In genomic region chr12:104455594-104456416, GRCh38 we compare ENCODE assay signal across 8 cellular contexts. TPM values are rescaled to one million over a fixed set of nuclear protein-coding genes. Genes with fewer than 3 reads are reported as not detected.
DNase-seq lines count a peak whose midpoint lies in the region; ATAC-seq and TF ChIP-seq lines count a peak whose summit lies in the region.

No MANE protein-coding gene starts in this region.

- peak overlapping the region; percentile 89 for H3K27ac Mint-ChIP-seq in activated CD4-positive, alpha-beta T cell treated with anti-CD3 and anti-CD28 coated beads for 36 hours

- peaks cover 28% of the 10 kb centered on the region for H3K4me1 Mint-ChIP-seq in activated CD4-positive, alpha-beta T cell treated with anti-CD3 and anti-CD28 coated beads for 36 hours

- no peak for TF ChIP-seq EP300 in suprapubic skin (IDR thresholded peaks at IDR 0.05)

- H3K4me1 ChIP-seq in adipocyte (ENCODE audit: control insufficient read depth, insufficient read depth, low read length) (peaks cover 32% of the 10 kb centered on the region), suprapubic skin (peaks cover 35% of the 10 kb centered on the region)

- H3K27me3 Mint-ChIP-seq in activated CD4-positive, alpha-beta T cell treated with anti-CD3 and anti-CD28 coated beads for 36 hours, result no peaks in the 10 kb centered on the region

- TF ChIP-seq CTCF in suprapubic skin (IDR thresholded peaks at IDR 0.05), result no peak

- POLR2A ChIA-PET in activated CD4-positive, alpha-beta T cell treated with anti-CD3 and anti-CD28 coated beads for 36 hours (lab: Charles Lee), result no interaction called here

- TF ChIP-seq POLR2A in suprapubic skin (IDR thresholded peaks at IDR 0.05), result no peak

- no peaks in the 10 kb centered on the region for H3K27me3 ChIP-seq in adipocyte (replicated peaks; ENCODE audit: control insufficient read depth, insufficient read depth, low read length)
- H3K27me3 ChIP-seq in layer of hippocampus (ENCODE audit: control insufficient read depth, insufficient read depth, low read length), result peaks cover 2% of the 10 kb centered on the region
- peaks cover 11% of the 10 kb centered on the region for H3K27me3 ChIP-seq in suprapubic skin

- peak overlapping the region; percentile 89 for H3K9ac ChIP-seq in adipocyte (ENCODE audit: low read length)

- intact Hi-C loops in activated CD4-positive, alpha-beta T cell treated with anti-CD3 and anti-CD28 coated beads for 36 hours (cut with DNase I, micrococcal nuclease), result loop anchor here (1.0 to 5.0 kb wide), 13 partner anchors 42 to 651 kb away; partner anchors contain the start of genes SLC41A2 (in 2 of the 2), NT5DC3 (in 1 of the 2) and WASHC4 (in 1 of the 2)

- CTCF ChIA-PET in activated CD4-positive, alpha-beta T cell treated with anti-CD3 and anti-CD28 coated beads for 36 hours (lab: Charles Lee), result interaction anchor here (0.7 to 1.4 kb wide), 8 partner anchors 11 to 290 kb away, joined by 3 to 5 read pairs (median 3); no protein-coding TSS in a partner anchor

- H3K9me3 Mint-ChIP-seq in activated CD4-positive, alpha-beta T cell treated with anti-CD3 and anti-CD28 coated beads for 36 hours (ENCODE audit: low read depth), result peaks cover 2% of the 10 kb centered on the region

- H3K27ac ChIP-seq in layer of hippocampus (ENCODE audit: low read depth, low read length) (peak overlapping the region; percentile 65), suprapubic skin (peak overlapping the region; percentile 85)

- ATAC-seq in activated CD4-positive, alpha-beta T cell treated with anti-CD3 and anti-CD28 coated beads for 36 hours, result no peak
- no peak for ATAC-seq in HG03095 (IDR thresholded peaks at IDR 0.05; ENCODE audit: unreplicated experiment)
- no peak for ATAC-seq in GM18498 (IDR thresholded peaks at IDR 0.05; ENCODE audit: unreplicated experiment)

- no peaks in the 10 kb centered on the region for H3K36me3 Mint-ChIP-seq in activated CD4-positive, alpha-beta T cell treated with anti-CD3 and anti-CD28 coated beads for 36 hours (ENCODE audit: low read depth)

- no peak for DNase-seq in activated CD4-positive, alpha-beta T cell treated with anti-CD3 and anti-CD28 coated beads for 36 hours
- DNase-seq in activated CD4-positive, alpha-beta T cell treated with anti-CD3 and anti-CD28 coated beads, Interleukin-2, amount 50 U/mL, for 4 hours, result no peak
- peak; percentile 25 for DNase-seq in adipocyte (ENCODE audit: low read depth)
- no peak for DNase-seq in suprapubic skin (ENCODE audit: low spot score in 2 of 2)
- DNase-seq in activated CD4-positive, alpha-beta T cell treated with anti-CD3 and anti-CD28 coated beads, Interleukin-2, amount 50 U/mL, for 48 hours, result no peak

- peak overlapping the region; percentile 91 for H3K4me3 Mint-ChIP-seq in activated CD4-positive, alpha-beta T cell treated with anti-CD3 and anti-CD28 coated beads for 36 hours

- WGBS in suprapubic skin, result 35% methylated on average over 8 of the region's 8 CpGs

- H3K36me3 ChIP-seq in adipocyte (ENCODE audit: control insufficient read depth, insufficient read depth, low read length, severe bottlenecking), result no peaks in the 10 kb centered on the region
- H3K36me3 ChIP-seq in suprapubic skin, result no peaks in the 10 kb centered on the region

- H3K9me3 ChIP-seq in adipocyte (ENCODE audit: control insufficient read depth, low read length) (peaks cover 2% of the 10 kb centered on the region), suprapubic skin (no peaks in the 10 kb centered on the region)

- peak overlapping the region; percentile 84 for H3K4me3 ChIP-seq in adipocyte (ENCODE audit: low read length)
- peak overlapping the region; percentile 65 for H3K4me3 ChIP-seq in suprapubic skin

RNA-seq across cellular contexts. Expression of gene CHST11, which starts 0.9 kb away (rescaled TPM):
- total RNA-seq in activated CD4-positive, alpha-beta T cell treated with anti-CD3 and anti-CD28 coated beads for 36 hours, result 10 to 100 TPM; 33.3 to 33.6 TPM
- total RNA-seq in suprapubic skin, result 1 to 10 TPM; 1.8 to 5.8 (median 3.8) TPM

Comparison
In these comparisons a context has a peak if more than half of its experiments do, and no peak if none do; other contexts are left out.
1. RNA of gene CHST11, which starts 0.9 kb away (total RNA-seq): 33.3 to 33.6 TPM in activated CD4-positive, alpha-beta T cell treated with anti-CD3 and anti-CD28 coated beads for 36 hours; 1.8 to 5.8 TPM in suprapubic skin; every median in the first group is over 4 times any median in the second.